ENCODE assay signal across 8 cellular contexts in genomic region chr11:72091292-72091691, GRCh38. TPM values are rescaled to one million over a fixed set of nuclear protein-coding genes. Genes with fewer than 3 reads are reported as not detected.
DNase-seq lines count a peak whose midpoint lies in the region; ATAC-seq and TF ChIP-seq lines count a peak whose summit lies in the region.

No MANE protein-coding gene starts in this region.

- H3K4me3 ChIP-seq in Panc1 (ENCODE audit: low read depth in 2 of 2, low read length in 2 of 2): no peak overlapping the region
- H3K4me3 ChIP-seq in fibroblast of lung (replicated peaks in 1 of 4; ENCODE audit: control extremely low read depth in 1 of 4, insufficient read depth in 1 of 4, low read depth in 3 of 4, low read length in 4 of 4): no peak overlapping the region
- H3K4me3 ChIP-seq in thyroid gland (replicated peaks in 1 of 3): no peak overlapping the region

- intact Hi-C loops in Panc1 (cut with micrococcal nuclease; ENCODE audit: unreplicated experiment): no loop called here
- intact Hi-C loops in thyroid gland (cut with DNase I): no loop called here

- in situ Hi-C loops in Panc1 (cut with HindIII; ENCODE audit: low pct_unique_long_range_greater_than_20kb, low sequenced_read_pairs): no loop called here

- no TSS peak for BruUV-seq in Panc1 (replicated peaks; lab: Mats Ljungman, UMichigan)

- H2AFZ ChIP-seq in fibroblast of lung (ENCODE audit: low read length): no peak overlapping the region

- TF ChIP-seq CTCF in Panc1 (IDR thresholded peaks at IDR 0.05) (peak; percentile 92), fibroblast of lung (conservative IDR thresholded peaks at IDR 0.05 in 1 of 2, IDR thresholded peaks at IDR 0.05 in 1 of 2; ENCODE audit: low read depth in 1 of 2, low read length in 2 of 2) (peak; percentile 90 to 93), neural crest cell (conservative IDR thresholded peaks at IDR 0.05) (peak; percentile 80), thyroid gland (IDR thresholded peaks at IDR 0.05) (peak; percentile 47 to 97 (median 86))

- peak overlapping the region; percentile 28 for H3K4me3 Mint-ChIP-seq in neural crest cell

- H3K9ac ChIP-seq in fibroblast of lung (ENCODE audit: insufficient read depth, low read length): no peak overlapping the region

- CTCF ChIA-PET in Panc1 (lab: Charles Lee): interaction anchor here (0.6 to 2.7 kb wide), 4 partner anchors 9 to 77 kb away, joined by 3 to 25 read pairs (median 3); partner anchors contain the start of gene ANAPC15

- no peaks in the 10 kb centered on the region for H3K4me1 ChIP-seq in Panc1 (ENCODE audit: control insufficient read depth, insufficient read depth, low read length)
- no peaks in the 10 kb centered on the region for H3K4me1 ChIP-seq in fibroblast of lung (ENCODE audit: control insufficient read depth, extremely low read depth, insufficient read depth, low read length)
- peaks cover 25 to 30% of the 10 kb centered on the region in 2 donors for H3K4me1 ChIP-seq in thyroid gland

- no peaks in the 10 kb centered on the region for H3K79me2 ChIP-seq in fibroblast of lung (ENCODE audit: control insufficient read depth, insufficient read depth, low read length)

- H3K9me3 Mint-ChIP-seq in neural crest cell: no peaks in the 10 kb centered on the region

- no peaks in the 10 kb centered on the region for H3K36me3 Mint-ChIP-seq in neural crest cell (ENCODE audit: low read depth)

- no peak overlapping the region for H3K27ac Mint-ChIP-seq in neural crest cell (ENCODE audit: unreplicated experiment)

- H4K20me1 ChIP-seq in fibroblast of lung (ENCODE audit: control insufficient read depth, extremely low read depth, insufficient read depth, low read length): no peaks in the 10 kb centered on the region

- no peak overlapping the region for H3K27ac ChIP-seq in Panc1 (ENCODE audit: low read length)
- no peak overlapping the region for H3K27ac ChIP-seq in fibroblast of lung (ENCODE audit: insufficient read depth, low read length)
- peak overlapping the region; percentile 47 to 59 (median 51) for H3K27ac ChIP-seq in thyroid gland

- DNase-seq in DMS114 treated with DMSO at 0.1 percent for 48 hours (lab: John Stamatoyannopoulos, UW; ENCODE audit: unreplicated experiment) (peak; percentile 2), Panc1 (ENCODE audit: low read depth, low spot score) (no peak), activated T-helper 1 cell treated with Interleukin-2 at 50 U/mL for 16 hours (ENCODE audit: low read depth) (peak; percentile 39), fibroblast of lung (ENCODE audit: low read depth in 2 of 2) (peak; percentile 41 to 73), neural crest cell (ENCODE audit: low read depth, low spot score) (peak; percentile 58), thyroid gland (peak; percentile 77 to 78)

- 33 to 36% methylated on average over 4 of the region's 4 CpGs for WGBS in thyroid gland, 2 donors

- no peaks in the 10 kb centered on the region for H3K9me3 ChIP-seq in Panc1 (ENCODE audit: control insufficient read depth, insufficient read depth, low read depth, low read length)
- no peaks in the 10 kb centered on the region for H3K9me3 ChIP-seq in fibroblast of lung (ENCODE audit: control insufficient read depth, insufficient read depth, low read depth, low read length)
- no peaks in the 10 kb centered on the region for H3K9me3 ChIP-seq in thyroid gland

- no peaks in the 10 kb centered on the region for H3K27me3 Mint-ChIP-seq in neural crest cell (ENCODE audit: low read depth)

- no peak overlapping the region for H3K4me2 ChIP-seq in fibroblast of lung (ENCODE audit: extremely low read depth, insufficient read depth, low read length)

- no peaks in the 10 kb centered on the region for H3K4me1 Mint-ChIP-seq in neural crest cell

- POLR2A ChIA-PET in Panc1 (lab: Charles Lee): no interaction called here

- H3K27me3 ChIP-seq in Panc1 (ENCODE audit: control insufficient read depth, insufficient read depth, low read length) (no peaks in the 10 kb centered on the region), fibroblast of lung (ENCODE audit: control insufficient read depth, insufficient read depth, low read length) (no peaks in the 10 kb centered on the region), thyroid gland (no peaks in the 10 kb centered on the region)

- ATAC-seq in HG03342 (IDR thresholded peaks at IDR 0.05; ENCODE audit: unreplicated experiment): peak; percentile 69
- ATAC-seq in Panc1: peak; percentile 92
- ATAC-seq in HG03135 (IDR thresholded peaks at IDR 0.05; ENCODE audit: unreplicated experiment): no peak

- TF ChIP-seq POLR2A in thyroid gland (IDR thresholded peaks at IDR 0.05): no peak

- H3K36me3 ChIP-seq in Panc1 (ENCODE audit: control insufficient read depth, insufficient read depth, low read length) (no peaks in the 10 kb centered on the region), fibroblast of lung (ENCODE audit: control insufficient read depth, insufficient read depth, low read length) (peaks cover 7% of the 10 kb centered on the region), thyroid gland (peaks cover 0 to 6% of the 10 kb centered on the region in 2 donors)

RNA-seq across cellular contexts. Expression of gene LRRC51, which starts 10.6 kb away (rescaled TPM):
- 13.4 TPM for total RNA-seq in Panc1 (2021; ENCODE audit: unreplicated experiment)
- 14.2 TPM for polyA plus RNA-seq in Panc1 (2012; ENCODE audit: insufficient read length)
- 5.0 and 5.4 TPM in 2 replicates for total RNA-seq in fibroblast of lung
- polyA plus RNA-seq in fibroblast of lung: 6.9 and 8.9 TPM in 2 replicates
- polyA plus RNA-seq in fibroblast of lung (2012): 9.0 and 9.9 TPM in 2 replicates
- 6.2 and 10.5 TPM in 2 replicates for polyA minus RNA-seq in fibroblast of lung (ENCODE audit: low replicate concordance)
- 11.6 and 13.5 TPM in 2 replicates for total RNA-seq in neural crest cell
- total RNA-seq in thyroid gland: 10 to 100 TPM; 13.0 to 24.5 (median 14.1) TPM

RNA-seq across cellular contexts. Expression of gene NUMA1, which starts 10.9 kb away (rescaled TPM):
- total RNA-seq in Panc1 (2021; ENCODE audit: unreplicated experiment): 145 TPM
- 138 TPM for polyA plus RNA-seq in Panc1 (2012; ENCODE audit: insufficient read length)
- 190 and 247 TPM in 2 replicates for total RNA-seq in fibroblast of lung
- polyA plus RNA-seq in fibroblast of lung: 59.0 and 61.6 TPM in 2 replicates
- 81.1 and 84.5 TPM in 2 replicates for polyA plus RNA-seq in fibroblast of lung (2012)
- 259 and 321 TPM in 2 replicates for polyA minus RNA-seq in fibroblast of lung (ENCODE audit: low replicate concordance)
- total RNA-seq in neural crest cell: 173 and 179 TPM in 2 replicates
- 100 to 1,000 TPM; 259 to 342 (median 280) TPM for total RNA-seq in thyroid gland

RNA-seq across cellular contexts. Expression of gene LAMTOR1, which starts 11.8 kb away (rescaled TPM):
- total RNA-seq in Panc1 (2021; ENCODE audit: unreplicated experiment) (126 TPM), fibroblast of lung (80.9 and 90.3 TPM in 2 replicates), neural crest cell (79.1 and 79.6 TPM in 2 replicates), thyroid gland (100 to 1,000 TPM; 127 to 204 (median 182) TPM)
- polyA plus RNA-seq in Panc1 (2012; ENCODE audit: insufficient read length): 271 TPM
- polyA plus RNA-seq in fibroblast of lung: 137 and 183 TPM in 2 replicates
- polyA plus RNA-seq in fibroblast of lung (2012): 152 and 213 TPM in 2 replicates
- polyA minus RNA-seq in fibroblast of lung (ENCODE audit: low replicate concordance): 208 and 507 TPM in 2 replicates

RNA-seq across cellular contexts. Expression of gene TOMT, which starts 14.4 kb away (rescaled TPM):
- total RNA-seq in Panc1 (2021; ENCODE audit: unreplicated experiment) (not detected), fibroblast of lung (not detected in 2 replicates), neural crest cell (not detected in 2 replicates), thyroid gland (not detected)
- polyA plus RNA-seq in Panc1 (2012; ENCODE audit: insufficient read length): not detected
- not detected in 2 replicates for polyA plus RNA-seq in fibroblast of lung
- not detected in 2 replicates for polyA plus RNA-seq in fibroblast of lung (2012)
- not detected in 2 replicates for polyA minus RNA-seq in fibroblast of lung (ENCODE audit: low replicate concordance)

RNA-seq across cellular contexts. Expression of gene ANAPC15, which starts 21.2 kb away (rescaled TPM):
- 78.2 TPM for total RNA-seq in Panc1 (2021; ENCODE audit: unreplicated experiment)
- 86.4 TPM for polyA plus RNA-seq in Panc1 (2012; ENCODE audit: insufficient read length)
- 20.8 and 24.8 TPM in 2 replicates for total RNA-seq in fibroblast of lung
- 97.2 and 174 TPM in 2 replicates for polyA plus RNA-seq in fibroblast of lung
- 67.6 and 112 TPM in 2 replicates for polyA plus RNA-seq in fibroblast of lung (2012)
- 10.2 and 60.4 TPM in 2 replicates for polyA minus RNA-seq in fibroblast of lung (ENCODE audit: low replicate concordance)
- total RNA-seq in neural crest cell: 68.4 and 74.5 TPM in 2 replicates
- 10 to 100 TPM; 21.5 to 49.6 (median 39.7) TPM for total RNA-seq in thyroid gland

Comparison
In these comparisons a context has a peak if more than half of its experiments do, and no peak if none do; other contexts are left out.
1. H3K27ac ChIP-seq: peak in thyroid gland (3 of 3); none in Panc1 (single experiment) and fibroblast of lung (single experiment).
2. Peak in every context shown above with its lines, with median percentiles within 50 percentile points of each other: CTCF ChIP-seq.